ENCODE assay signal across 8 cellular contexts in genomic region chr11:6684068-6684467, GRCh38. TPM values are rescaled to one million over a fixed set of nuclear protein-coding genes. Genes with fewer than 3 reads are reported as not detected.
DNase-seq lines count a peak whose midpoint lies in the region; ATAC-seq and TF ChIP-seq lines count a peak whose summit lies in the region.
"Not testable (repeated sequence)": the region's sequence is repeated elsewhere in the genome, so short reads cannot be mapped to it uniquely, and the experiment has no call there.

No MANE protein-coding gene starts in this region.

- not testable (repeated sequence) for H3K9me2 ChIP-seq in neural cell (ENCODE audit: insufficient read depth, low read length)

- intact Hi-C loops in A673 (cut with micrococcal nuclease; ENCODE audit: unreplicated experiment), result not testable (repeated sequence)

- TF ChIP-seq CTCF in A673 (conservative IDR thresholded peaks at IDR 0.05; ENCODE audit: low read depth, low read length); HFFc6 (IDR thresholded peaks at IDR 0.05); Peyer's patch (IDR thresholded peaks at IDR 0.05); neural cell (IDR thresholded peaks at IDR 0.05; ENCODE audit: poor library complexity, severe bottlenecking): not testable (repeated sequence)

- WGBS in ectodermal cell, 2 experiments, result 86 to 91% methylated on average over 14 of the region's 14 CpGs

- H3K4me3 ChIP-seq in A673 (ENCODE audit: low read depth, low read length, poor library complexity, severe bottlenecking), result not testable (repeated sequence)
- H3K4me3 ChIP-seq in Peyer's patch (peak overlapping the region in 2 of 4 donors; percentile 86 to 90), ectodermal cell (ENCODE audit: insufficient read depth, low read depth, low read length) (peak overlapping the region; percentile 93), iPS-18a (ENCODE audit: low read length) (peak overlapping the region; percentile 58), neural cell (ENCODE audit: low read length) (peak overlapping the region; percentile 77)

- not testable (repeated sequence) for TF ChIP-seq RAD21 in neural cell (conservative IDR thresholded peaks at IDR 0.05)

- H3K4me2 ChIP-seq in neural cell (ENCODE audit: low read length), result peak overlapping the region; percentile 81

- H3K79me2 ChIP-seq in neural cell (replicated peaks; ENCODE audit: insufficient read depth, low read length), result peaks cover 23% of the 10 kb centered on the region

- POLR2A ChIA-PET in A673 (lab: Charles Lee; ENCODE audit: low non-redundant PET), result not testable (repeated sequence)

- peak overlapping the region; percentile 92 for H3K27ac ChIP-seq in A673 (ENCODE audit: low read depth, low read length, poor library complexity, severe bottlenecking)
- peak overlapping the region; percentile 77 to 88 (median 86) for H3K27ac ChIP-seq in Peyer's patch
- not testable (repeated sequence) for H3K27ac ChIP-seq in ectodermal cell (ENCODE audit: insufficient read depth, low read depth, low read length, poor library complexity, severe bottlenecking); iPS-18a (ENCODE audit: low read length)
- H3K27ac ChIP-seq in neural cell (ENCODE audit: low read length), result peak overlapping the region; percentile 81

- peak overlapping the region; percentile 86 for H2AFZ ChIP-seq in neural cell (ENCODE audit: low read depth, low read length)

- H3K4me1 ChIP-seq in A673 (ENCODE audit: insufficient read depth, low read length, poor library complexity, severe bottlenecking); ectodermal cell (ENCODE audit: control insufficient read depth, insufficient read depth, low read length); iPS-18a (ENCODE audit: control insufficient read depth, low read depth, low read length): not testable (repeated sequence)
- H3K4me1 ChIP-seq in Peyer's patch, result peaks cover 0 to 19% (median 5%) of the 10 kb centered on the region in 4 donors

- H3F3A ChIP-seq in neural cell (ENCODE audit: insufficient read depth, low read length, poor library complexity, severe bottlenecking), result not testable (repeated sequence)

- H3K4me1 Mint-ChIP-seq in HFFc6 (ENCODE audit: low read depth), result peaks cover 23% of the 10 kb centered on the region
- H3K4me1 Mint-ChIP-seq in activated T-helper 17 cell treated with anti-CD3 and anti-CD28 coated beads, Interleukin-2, amount 50 U/mL, for 72 hours, result peaks cover 20% of the 10 kb centered on the region
- peaks cover 31% of the 10 kb centered on the region for H3K4me1 Mint-ChIP-seq in stimulated activated naive CD8-positive, alpha-beta T cell treated with anti-CD3 and anti-CD28 coated beads, Interleukin-15, Interleukin-2, amounts not matched to agents 100 ng/mL and 50 ng/mL, for 24 hours (ENCODE audit: low read depth)

- not testable (repeated sequence) for BruUV-seq in A673 (replicated peaks; lab: Mats Ljungman, UMichigan)

- not testable (repeated sequence) for H3K9me3 Mint-ChIP-seq in HFFc6; activated T-helper 17 cell treated with anti-CD3 and anti-CD28 coated beads, Interleukin-2, amount 50 U/mL, for 72 hours; stimulated activated naive CD8-positive, alpha-beta T cell treated with anti-CD3 and anti-CD28 coated beads, Interleukin-15, Interleukin-2, amounts not matched to agents 100 ng/mL and 50 ng/mL, for 24 hours

- not testable (repeated sequence) for TF ChIP-seq EP300 in neural cell (conservative IDR thresholded peaks at IDR 0.05; ENCODE audit: poor library complexity, severe bottlenecking)

- peaks cover 17% of the 10 kb centered on the region for H3K36me3 ChIP-seq in A673 (ENCODE audit: insufficient read depth, low read length, poor library complexity, severe bottlenecking)
- not testable (repeated sequence) for H3K36me3 ChIP-seq in Peyer's patch; neural cell (ENCODE audit: insufficient read depth, low read length)
- peaks cover 14% of the 10 kb centered on the region for H3K36me3 ChIP-seq in ectodermal cell (ENCODE audit: control insufficient read depth, insufficient read depth, low read length)
- H3K36me3 ChIP-seq in iPS-18a (ENCODE audit: control insufficient read depth, low read depth, low read length), result peaks cover 14% of the 10 kb centered on the region

- not testable (repeated sequence) for H3K9ac ChIP-seq in iPS-18a (ENCODE audit: low read length)
- H3K9ac ChIP-seq in neural cell (ENCODE audit: low read length), result peak overlapping the region; percentile 78

- CTCF ChIA-PET in A673 (lab: Charles Lee), result interaction anchor here (0.8 to 1.2 kb wide), 2 partner anchors 37 to 321 kb away, joined by 3 to 4 read pairs; no protein-coding TSS in a partner anchor

- H3K9me3 ChIP-seq in A673 (ENCODE audit: low read depth, low read length, poor library complexity, severe bottlenecking); Peyer's patch; ectodermal cell (ENCODE audit: control insufficient read depth, low read length); iPS-18a (ENCODE audit: control insufficient read depth, low read depth, low read length); neural cell (ENCODE audit: low read length): not testable (repeated sequence)

- H3K27me3 Mint-ChIP-seq in HFFc6 (ENCODE audit: insufficient read depth); activated T-helper 17 cell treated with anti-CD3 and anti-CD28 coated beads, Interleukin-2, amount 50 U/mL, for 72 hours; stimulated activated naive CD8-positive, alpha-beta T cell treated with anti-CD3 and anti-CD28 coated beads, Interleukin-15, Interleukin-2, amounts not matched to agents 100 ng/mL and 50 ng/mL, for 24 hours: not testable (repeated sequence)

- peak overlapping the region; percentile 91 for H3K27ac Mint-ChIP-seq in HFFc6
- H3K27ac Mint-ChIP-seq in activated T-helper 17 cell treated with anti-CD3 and anti-CD28 coated beads, Interleukin-2, amount 50 U/mL, for 72 hours, result peak overlapping the region; percentile 96
- peak overlapping the region; percentile 68 for H3K27ac Mint-ChIP-seq in stimulated activated naive CD8-positive, alpha-beta T cell treated with anti-CD3 and anti-CD28 coated beads, Interleukin-15, Interleukin-2, amounts not matched to agents 100 ng/mL and 50 ng/mL, for 24 hours

- H4K20me1 ChIP-seq in neural cell (ENCODE audit: insufficient read depth), result not testable (repeated sequence)

- peaks cover 11% of the 10 kb centered on the region for H3K36me3 Mint-ChIP-seq in HFFc6 (ENCODE audit: low read depth)
- H3K36me3 Mint-ChIP-seq in activated T-helper 17 cell treated with anti-CD3 and anti-CD28 coated beads, Interleukin-2, amount 50 U/mL, for 72 hours (ENCODE audit: low read depth), result peaks cover 44% of the 10 kb centered on the region
- peaks cover 39% of the 10 kb centered on the region for H3K36me3 Mint-ChIP-seq in stimulated activated naive CD8-positive, alpha-beta T cell treated with anti-CD3 and anti-CD28 coated beads, Interleukin-15, Interleukin-2, amounts not matched to agents 100 ng/mL and 50 ng/mL, for 24 hours (ENCODE audit: low read depth)

- not testable (repeated sequence) for ATAC-seq in activated T-helper 17 cell treated with anti-CD3 and anti-CD28 coated beads, Interleukin-2, amount 50 U/mL, for 72 hours (replicated peaks)

- not testable (repeated sequence) for TF ChIP-seq POLR2A in Peyer's patch (IDR thresholded peaks at IDR 0.05)

- not testable (repeated sequence) for H3K27me3 ChIP-seq in A673 (replicated peaks; ENCODE audit: insufficient read depth, low read depth, low read length, poor library complexity); Peyer's patch; ectodermal cell (ENCODE audit: control insufficient read depth, insufficient read depth, low read length, poor library complexity, severe bottlenecking); iPS-18a (ENCODE audit: control insufficient read depth, insufficient read depth, low read length); neural cell (ENCODE audit: insufficient read depth, low read depth, low read length)

- DNase-seq in A673 (ENCODE audit: low spot score); HFFc6; Peyer's patch: not testable (repeated sequence)

- peak overlapping the region; percentile 98 for H3K4me3 Mint-ChIP-seq in HFFc6
- H3K4me3 Mint-ChIP-seq in activated T-helper 17 cell treated with anti-CD3 and anti-CD28 coated beads, Interleukin-2, amount 50 U/mL, for 72 hours, result peak overlapping the region; percentile 84
- H3K4me3 Mint-ChIP-seq in stimulated activated naive CD8-positive, alpha-beta T cell treated with anti-CD3 and anti-CD28 coated beads, Interleukin-15, Interleukin-2, amounts not matched to agents 100 ng/mL and 50 ng/mL, for 24 hours, result peak overlapping the region; percentile 98

RNA-seq across cellular contexts. Expression of gene MRPL17, which starts 0.9 kb away (rescaled TPM):
- total RNA-seq in A673 (2021) (82.5 and 98.5 TPM in 2 replicates), Peyer's patch (10 to 100 TPM in 3 of 4 donors, 1 to 10 TPM in 1; 6.1 to 20.8 (median 16.6) TPM)
- total RNA-seq in HFFc6 (2021; fragmentation: NEBNext Ultra II Directional; extraction: Animal tissue kit (Norgen Biotek cat#: 25700)), result 100 to 1,000 TPM in 1 of 6 experiments, 10 to 100 TPM in 5; 79.5 to 111 (median 89.4) TPM
- 10 to 100 TPM; 65.8 to 74.7 TPM for total RNA-seq in activated T-helper 17 cell treated with anti-CD3 and anti-CD28 coated beads, Interleukin-2, amount 50 U/mL, for 72 hours
- 35.7 TPM for polyA plus RNA-seq in ectodermal cell (2013, experiment 1 of 4)
- polyA plus RNA-seq in ectodermal cell (2013, experiment 2 of 4), result 31.5 TPM
- polyA plus RNA-seq in ectodermal cell (2013, experiment 3 of 4), result 34.4 TPM
- 32.5 TPM for polyA plus RNA-seq in ectodermal cell (2013, experiment 4 of 4)
- 23.0 and 28.3 TPM in 2 replicates for polyA plus RNA-seq in neural cell
- 21.1 and 23.4 TPM in 2 replicates for polyA minus RNA-seq in neural cell

RNA-seq across cellular contexts. Expression of gene DCHS1, which starts 28.5 kb away (rescaled TPM):
- 17.6 and 20.1 TPM in 2 replicates for total RNA-seq in A673 (2021)
- 1 to 10 TPM; 1.4 to 2.8 (median 2.3) TPM for total RNA-seq in HFFc6 (2021; fragmentation: NEBNext Ultra II Directional; extraction: Animal tissue kit (Norgen Biotek cat#: 25700))
- 10 to 100 TPM in 2 of 4 donors, 1 to 10 TPM in 2; 2.8 to 12.4 (median 9.7) TPM for total RNA-seq in Peyer's patch
- total RNA-seq in activated T-helper 17 cell treated with anti-CD3 and anti-CD28 coated beads, Interleukin-2, amount 50 U/mL, for 72 hours, result 1 to 10 TPM in 1 of 2 donors, under 1 TPM in 1; 0.26 to 1.5 TPM
- 14.4 TPM for polyA plus RNA-seq in ectodermal cell (2013, experiment 1 of 4)
- polyA plus RNA-seq in ectodermal cell (2013, experiment 2 of 4), result 19.5 TPM
- 16.7 TPM for polyA plus RNA-seq in ectodermal cell (2013, experiment 3 of 4)
- 19.3 TPM for polyA plus RNA-seq in ectodermal cell (2013, experiment 4 of 4)
- polyA plus RNA-seq in neural cell, result 30.1 and 42.4 TPM in 2 replicates
- polyA minus RNA-seq in neural cell, result 113 and 126 TPM in 2 replicates
